In genomic region chr7:142104550-142105527, GRCh38 we compare ENCODE assay signal across 14 cellular contexts. TPM values are rescaled to one million over a fixed set of nuclear protein-coding genes. Genes with fewer than 3 reads are reported as not detected.
DNase-seq lines count a peak whose midpoint lies in the region; ATAC-seq and FAIRE-seq lines count a peak whose summit lies in the region.
"Had no signal": no experiment of that assay in that cellular context is flagged by ENCODE, and none has a peak within 500 bp of the region (broad histone marks: within the 10 kb centered on the region; RNA-seq: fewer than 3 reads in every experiment).

No MANE protein-coding gene starts in this region.

- no peak overlapping the region for H3K9ac ChIP-seq in duodenal mucosa (ENCODE audit: low read depth in 1 of 2, low read length in 2 of 2)

- H3K4me1 Mint-ChIP-seq in natural killer cell treated with Interleukin-12 subunit alpha and Interleukin-12 subunit beta and Interleukin-15 and Interleukin-18, amount 100 ng/mL, for 72 hours (ENCODE audit: low read depth in 2 of 2) = peaks cover 16% of the 10 kb centered on the region in 2 donors

- no peaks in the 10 kb centered on the region for H3K27me3 ChIP-seq in duodenal mucosa (ENCODE audit: control insufficient read depth in 1 of 2, insufficient read depth in 2 of 2, low read length in 2 of 2)

- peak overlapping the region; percentile 21 to 76 for H3K27ac Mint-ChIP-seq in natural killer cell treated with Interleukin-12 subunit alpha and Interleukin-12 subunit beta and Interleukin-15 and Interleukin-18, amount 100 ng/mL, for 72 hours
- H3K27ac Mint-ChIP-seq: naive thymus-derived CD8-positive, alpha-beta T cell had no signal

- H3K27me3 Mint-ChIP-seq in natural killer cell treated with Interleukin-12 subunit alpha and Interleukin-12 subunit beta and Interleukin-15 and Interleukin-18, amount 100 ng/mL, for 72 hours = peaks cover 0 to 9% of the 10 kb centered on the region in 2 donors

- peak; percentile 72 to 88 for ATAC-seq in natural killer cell treated with Interleukin-12 subunit alpha and Interleukin-12 subunit beta and Interleukin-15 and Interleukin-18, amount 100 ng/mL, for 72 hours
- ATAC-seq: naive thymus-derived CD8-positive, alpha-beta T cell had no signal

- peak overlapping the region; percentile 49 for H3K4me3 Mint-ChIP-seq in natural killer cell treated with Interleukin-12 subunit alpha and Interleukin-12 subunit beta and Interleukin-15 and Interleukin-18, amount 100 ng/mL, for 72 hours
- H3K4me3 Mint-ChIP-seq: naive thymus-derived CD8-positive, alpha-beta T cell had no signal

- H3K36me3 Mint-ChIP-seq in natural killer cell treated with Interleukin-12 subunit alpha and Interleukin-12 subunit beta and Interleukin-15 and Interleukin-18, amount 100 ng/mL, for 72 hours = no peaks in the 10 kb centered on the region
- H3K36me3 Mint-ChIP-seq: naive thymus-derived CD8-positive, alpha-beta T cell had no signal

- H3K27ac ChIP-seq in duodenal mucosa (ENCODE audit: low read depth, low read length) = no peak overlapping the region
- H3K27ac ChIP-seq: SK-N-MC had no signal

- no peak for FAIRE-seq in HTR-8/SVneo (lab: Jason Lieb, UNC)
- FAIRE-seq: frontal cortex, H54 had no signal

- DNase-seq in ELR (ENCODE audit: low read depth) (peak; percentile 8), NOMO-1 (lab: John Stamatoyannopoulos, UW; ENCODE audit: unreplicated experiment in 2 of 2) (peak; percentile 45 to 80), HTR-8/SVneo (ENCODE audit: insufficient read length, low spot score) (no peak), NCI-H524 treated with DMSO at 0.1 percent for 48 hours (lab: John Stamatoyannopoulos, UW) (no peak), COLO668 (lab: John Stamatoyannopoulos, UW; ENCODE audit: unreplicated experiment) (no peak), inferior parietal cortex (ENCODE audit: extremely low spot score) (no peak)
- no peak for DNase-seq in natural killer cell treated with Interleukin-12 subunit alpha and Interleukin-12 subunit beta and Interleukin-15 and Interleukin-18, amount 100 ng/mL, for 72 hours (ENCODE audit: low spot score)
- DNase-seq: naive thymus-derived CD8-positive, alpha-beta T cell; NCI-H146 had no signal

- H3K9me3 Mint-ChIP-seq in natural killer cell treated with Interleukin-12 subunit alpha and Interleukin-12 subunit beta and Interleukin-15 and Interleukin-18, amount 100 ng/mL, for 72 hours = no peaks in the 10 kb centered on the region
- H3K9me3 Mint-ChIP-seq: naive thymus-derived CD8-positive, alpha-beta T cell had no signal

- H3K4me3 ChIP-seq in duodenal mucosa (ENCODE audit: low read depth in 1 of 2, low read length in 2 of 2) = peak overlapping the region; percentile 41 to 52
- H3K4me3 ChIP-seq: SK-N-MC had no signal

- no peaks in the 10 kb centered on the region for H3K9me3 ChIP-seq in duodenal mucosa (ENCODE audit: control insufficient read depth in 1 of 2, low read length in 2 of 2)

- H3K36me3 ChIP-seq in duodenal mucosa (ENCODE audit: control insufficient read depth in 1 of 2, insufficient read depth in 2 of 2, low read length in 2 of 2) = peaks cover 0 to 2% of the 10 kb centered on the region in 2 donors

- peaks cover 9 to 33% of the 10 kb centered on the region in 2 donors for H3K4me1 ChIP-seq in duodenal mucosa (ENCODE audit: control insufficient read depth in 1 of 2, insufficient read depth in 2 of 2, low read length in 2 of 2)

RNA-seq across cellular contexts. Expression of gene MGAM2, which starts 6.7 kb away (rescaled TPM):
- total RNA-seq in natural killer cell treated with Interleukin-12 subunit alpha and Interleukin-12 subunit beta and Interleukin-15 and Interleukin-18, amount 100 ng/mL, for 72 hours = not detected
- total RNA-seq: frontal cortex; naive thymus-derived CD8-positive, alpha-beta T cell; ureter had no signal

Comparison
In these comparisons a context has a peak if more than half of its experiments do, and no peak if none do; other contexts are left out.
1. DNase-seq: peak in ELR (single experiment) and NOMO-1 (2 of 2); none in natural killer cell treated with Interleukin-12 subunit alpha and Interleukin-12 subunit beta and Interleukin-15 and Interleukin-18, amount 100 ng/mL, for 72 hours (single experiment), HTR-8/SVneo (single experiment), NCI-H524 treated with DMSO at 0.1 percent for 48 hours (single experiment), COLO668 (single experiment) and inferior parietal cortex (single experiment).